In genomic region chr12:128857173-128857770, GRCh38 we compare ENCODE assay signal across 1 cellular context.
TF ChIP-seq lines count a peak whose summit lies in the region.

No MANE protein-coding gene starts in this region.

TF ChIP-seq in H1, 55 proteins besides CTCF, POLR2A, EP300 and RAD21:
- TF ChIP-seq ASH2L (IDR thresholded peaks at IDR 0.05; ENCODE audit: low read length) (no peak), HDAC6 (IDR thresholded peaks at IDR 0.05; ENCODE audit: low read depth, low read length) (no peak), NRF1 (IDR thresholded peaks at IDR 0.05; ENCODE audit: low read depth, low read length) (no peak), SP2 (IDR thresholded peaks at IDR 0.05; ENCODE audit: low read length) (no peak)
